In the genomic region with DNA sequence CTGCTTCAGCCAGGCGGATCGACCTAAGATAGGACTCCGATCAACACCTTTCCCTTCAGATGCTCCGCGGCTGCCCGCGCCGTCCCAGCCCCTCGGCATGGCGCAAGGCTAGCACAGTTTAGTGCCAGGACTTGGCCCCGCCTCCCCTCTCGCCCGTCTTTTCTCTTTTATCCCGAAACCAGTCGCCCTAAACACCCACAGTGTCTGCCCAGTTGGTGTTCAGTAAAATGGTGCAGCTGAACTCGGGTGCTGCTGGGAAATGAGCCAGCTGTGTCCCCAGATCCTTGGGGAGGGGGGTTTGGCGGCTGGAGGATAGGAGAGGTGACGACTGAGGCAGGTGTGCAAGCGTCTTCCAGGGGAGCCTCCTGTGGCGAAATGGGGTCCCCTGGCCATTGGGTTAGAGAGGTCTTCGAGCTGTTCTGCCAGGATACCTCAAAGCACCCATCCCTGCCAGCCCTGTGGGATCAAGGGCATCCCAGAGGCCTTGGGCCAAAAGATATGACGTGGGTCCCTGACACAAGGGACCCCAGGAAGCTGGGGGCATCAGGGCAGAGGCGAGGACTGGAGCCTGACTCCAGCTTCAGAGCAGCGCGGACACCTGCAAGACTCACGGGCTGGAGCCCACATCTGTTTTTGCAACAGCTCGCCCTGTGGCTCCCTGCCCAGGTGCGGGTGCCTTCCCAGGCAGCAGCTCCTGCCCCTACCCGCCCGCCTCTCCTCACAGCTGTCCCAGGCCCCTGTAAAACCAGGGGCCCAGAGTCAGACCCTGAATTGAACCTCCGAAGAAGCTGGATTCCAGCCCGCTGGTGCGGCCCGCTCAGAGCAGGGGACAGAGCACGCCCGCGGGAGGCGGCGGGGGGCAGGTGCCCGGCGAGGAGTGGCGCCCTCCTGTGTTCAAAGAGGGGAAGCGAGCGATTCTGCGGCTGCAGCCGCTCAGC, we compare ENCODE assay signal across 8 cellular contexts.
DNase-seq lines count a peak whose midpoint lies in the region; ATAC-seq and TF ChIP-seq lines count a peak whose summit lies in the region.

No MANE protein-coding gene starts in this region.

- H3K4me3 ChIP-seq in HUES48 (ENCODE audit: low read depth, low read length) = peak overlapping the region; percentile 56
- H3K4me3 ChIP-seq in upper lobe of left lung = peak overlapping the region in 3 of 4 donors; percentile 15 to 44 (median 37)

- in situ Hi-C loops in SK-MEL-5 (cut with HindIII; ENCODE audit: low pct_unique_long_range_greater_than_20kb, low sequenced_read_pairs) = no loop called here

- ATAC-seq in Right ventricle myocardium inferior = peak; percentile 76
- ATAC-seq in upper lobe of left lung (ENCODE audit: low FRiP score in 2 of 2) = peak; percentile 88 to 89

- no peak overlapping the region for H3K27ac ChIP-seq in HUES48 (ENCODE audit: low read depth, low read length)
- H3K27ac ChIP-seq in upper lobe of left lung = no peak overlapping the region

- H3K4me1 ChIP-seq in HUES48 (ENCODE audit: control insufficient read depth, insufficient read depth, low read length) (peaks cover 7% of the 10 kb centered on the region; the same call in 1 of the 2 replicates), upper lobe of left lung (peaks cover 0 to 17% (median 12%) of the 10 kb centered on the region in 4 donors)

- 11 to 12% methylated on average over 9 to 46 of the region's 46 CpGs for WGBS in upper lobe of left lung, 2 donors

- TF ChIP-seq POLR2A in upper lobe of left lung (IDR thresholded peaks at IDR 0.05) = no peak

- DNase-seq in Right ventricle myocardium inferior (ENCODE audit: missing footprints) = no peak
- DNase-seq in cardiac septum (ENCODE audit: low spot score) = no peak
- DNase-seq in SK-MEL-5 (ENCODE audit: low read depth, low spot score) = peak; percentile 33
- peak; percentile 57 for DNase-seq in activated gamma-delta T cell treated with Interleukin-2 at 50 U/mL for 16 hours
- DNase-seq in head of caudate nucleus = peak in 41 of 42 donors; percentile 4 to 81 (median 59)
- DNase-seq in posterior cingulate gyrus = peak in 9 of 10 donors; percentile 35 to 92 (median 59)
- DNase-seq in upper lobe of left lung = peak; percentile 58 to 89

- H3K9me3 ChIP-seq in HUES48 (ENCODE audit: control insufficient read depth, insufficient read depth, low read length) = no peaks in the 10 kb centered on the region
- H3K9me3 ChIP-seq in upper lobe of left lung = no peaks in the 10 kb centered on the region

- H3K9ac ChIP-seq in HUES48 (ENCODE audit: low read depth, low read length) = no peak overlapping the region

- H3K27me3 ChIP-seq in HUES48 (ENCODE audit: control insufficient read depth, insufficient read depth, low read length) = peaks cover 25% of the 10 kb centered on the region
- H3K27me3 ChIP-seq in upper lobe of left lung = peaks cover 0 to 8% (median 0%) of the 10 kb centered on the region in 4 donors

- peak; percentile 62 to 87 (median 77) for TF ChIP-seq CTCF in upper lobe of left lung (IDR thresholded peaks at IDR 0.05)

- no peaks in the 10 kb centered on the region for H3K36me3 ChIP-seq in HUES48 (ENCODE audit: control insufficient read depth, insufficient read depth, low read length)
- H3K36me3 ChIP-seq in upper lobe of left lung = no peaks in the 10 kb centered on the region

- intact Hi-C loops in Right ventricle myocardium inferior (cut with DNase I) (loop anchor here (2.0 to 5.0 kb wide), 2 partner anchors 67 to 278 kb away; partner anchors contain the start of gene MCM10), cardiac septum (cut with DNase I) (loop anchor here (2.0 kb wide), 1 partner anchor 67 kb away; no protein-coding TSS in a partner anchor), head of caudate nucleus (cut with DNase I) (loop anchor here (5.0 kb wide), 1 partner anchor 68 kb away; no protein-coding TSS in a partner anchor), posterior cingulate gyrus (cut with DNase I) (loop anchor here (1.0 kb wide), 1 partner anchor 68 kb away; no protein-coding TSS in a partner anchor)

- no peak for TF ChIP-seq EP300 in upper lobe of left lung (IDR thresholded peaks at IDR 0.05)

Comparison
In these comparisons a context has a peak if more than half of its experiments do, and no peak if none do; other contexts are left out.
1. DNase-seq: peak in SK-MEL-5 (single experiment), activated gamma-delta T cell treated with Interleukin-2 at 50 U/mL for 16 hours (single experiment), head of caudate nucleus (41 of 42), posterior cingulate gyrus (9 of 10) and upper lobe of left lung (2 of 2); none in Right ventricle myocardium inferior (single experiment) and cardiac septum (single experiment).